18 cellular contexts compared by ENCODE assay signal in genomic region chr9:130779153-130779855, GRCh38. TPM values are rescaled to one million over a fixed set of nuclear protein-coding genes. Genes with fewer than 3 reads are reported as not detected.
A peak's percentile ranks its signal among the peaks of the same experiment; 100 is the strongest.
DNase-seq lines count a peak whose midpoint lies in the region; ATAC-seq, FAIRE-seq and TF ChIP-seq lines count a peak whose summit lies in the region.
"Had no signal": no experiment of that assay in that cellular context is flagged by ENCODE, and none has a peak within 500 bp of the region (broad histone marks: within the 10 kb centered on the region; RNA-seq: fewer than 3 reads in every experiment).

No MANE protein-coding gene starts in this region.

- H3K18ac ChIP-seq in IMR-90 (ENCODE audit: low read depth, low read length) (peak overlapping the region; percentile 67; the same call in 1 of the 2 replicates), mesendoderm (ENCODE audit: low read length) (no peak overlapping the region)

- TF ChIP-seq RAD21 in IMR-90 (IDR thresholded peaks at IDR 0.05; ENCODE audit: low read length): no peak; the same call in 1 of the 2 replicates
- TF ChIP-seq RAD21 in K562 (CRISPR knock-in tag; conservative IDR thresholded peaks at IDR 0.05 in 1 of 2, IDR thresholded peaks at IDR 0.05 in 1 of 2): no peak

- H2AK9ac ChIP-seq in IMR-90 (replicated peaks; ENCODE audit: low read depth, low read length, poor library complexity): no peak overlapping the region

- H3K36me3 ChIP-seq in IMR-90 (ENCODE audit: control insufficient read depth, insufficient read depth, low read length) (no peaks in the 10 kb centered on the region), K562 (ENCODE audit: control insufficient read depth, insufficient read depth, low read length) (peaks cover 32% of the 10 kb centered on the region; the same call in 2 of the 3 replicates), mesendoderm (ENCODE audit: control insufficient read depth, insufficient read depth, low read length) (no peaks in the 10 kb centered on the region), transverse colon (no peaks in the 10 kb centered on the region)
- no peaks in the 10 kb centered on the region for H3K36me3 ChIP-seq in effector memory CD4-positive, alpha-beta T cell (ENCODE audit: control insufficient read depth, insufficient read depth, low read length)

- H2BK5ac ChIP-seq in IMR-90 (ENCODE audit: low read depth, low read length, poor library complexity, severe bottlenecking): peak overlapping the region; percentile 98
- no peak overlapping the region for H2BK5ac ChIP-seq in mesendoderm (ENCODE audit: low read length)

- H2BK20ac ChIP-seq in IMR-90 (ENCODE audit: low read depth, low read length): peak overlapping the region; percentile 76

- in situ Hi-C loops in IMR-90 (cut with MboI; ENCODE audit: low sequenced_read_pairs) (loop anchor here (5.0 to 10.0 kb wide), 2 partner anchors 55 to 78 kb away; partner anchors contain the start of gene ABL1), K562 (cut with MboI) (no loop called here), transverse colon (cut with MboI; ENCODE audit: low pct_ligation_motif_present in 1 of 4, low pct_unique_long_range_greater_than_20kb in 1 of 4, low sequenced_read_pairs in 3 of 4) (loop anchor here in 1 of 4 donors (10.0 kb wide), 2 partner anchors 75 to 85 kb away; no protein-coding TSS in a partner anchor)

- H2AK5ac ChIP-seq in IMR-90 (ENCODE audit: low read depth, low read length) (peak overlapping the region; percentile 41; the same call in 1 of the 2 replicates), mesendoderm (ENCODE audit: low read length) (no peak overlapping the region)

- H3K79me1 ChIP-seq in IMR-90 (ENCODE audit: low read depth in 1 of 2, low read length in 2 of 2) (peaks cover 25 to 55% of the 10 kb centered on the region in 2 experiments), mesendoderm (ENCODE audit: low read length) (peaks cover under 1% of the 10 kb centered on the region)

- H3K23ac ChIP-seq in IMR-90 (ENCODE audit: low read depth, low read length): peak overlapping the region; percentile 78; the same call in 1 of the 2 replicates
- H3K23ac ChIP-seq in mesendoderm (ENCODE audit: low read length): no peak overlapping the region

- peak overlapping the region; percentile 98 for H4K91ac ChIP-seq in IMR-90 (ENCODE audit: insufficient read depth, low read depth, low read length)

- H3K4me1 ChIP-seq in IMR-90 (ENCODE audit: control insufficient read depth, insufficient read depth, low read length) (peaks cover 22% of the 10 kb centered on the region), K562 (replicated peaks in 1 of 2; ENCODE audit: control insufficient read depth in 2 of 2, insufficient read depth in 2 of 2, low read length in 2 of 2) (no peaks in the 10 kb centered on the region), mesendoderm (ENCODE audit: control insufficient read depth, low read depth, low read length) (no peaks in the 10 kb centered on the region), transverse colon (peaks cover 19 to 48% (median 34%) of the 10 kb centered on the region in 4 donors)
- no peaks in the 10 kb centered on the region for H3K4me1 ChIP-seq in effector memory CD4-positive, alpha-beta T cell (ENCODE audit: control insufficient read depth, insufficient read depth, low read length, poor library complexity, severe bottlenecking)

- POLR2A ChIA-PET in IMR-90 (lab: Charles Lee; ENCODE audit: unreplicated experiment): interaction anchor here (0.6 kb wide), 1 partner anchor 86 kb away, joined by 4 read pairs; no protein-coding TSS in a partner anchor
- POLR2A ChIA-PET in K562 (lab: Yijun Ruan, JAX): interaction anchor here (0.6 to 2.6 kb wide), 6 partner anchors 11 to 82 kb away, joined by 3 to 13 read pairs (median 4); no protein-coding TSS in a partner anchor

- H3K79me2 ChIP-seq in K562 (ENCODE audit: control insufficient read depth, insufficient read depth, low read length) (no peaks in the 10 kb centered on the region), mesendoderm (ENCODE audit: control insufficient read depth, insufficient read depth, low read length) (no peaks in the 10 kb centered on the region)

- TF ChIP-seq POLR2A in IMR-90 (IDR thresholded peaks at IDR 0.05; ENCODE audit: low read depth, low read length) (no peak), K562 (conservative IDR thresholded peaks at IDR 0.05) (no peak), transverse colon (IDR thresholded peaks at IDR 0.05) (no peak)

- no peak for TF ChIP-seq CTCF in IMR-90 (conservative IDR thresholded peaks at IDR 0.05; ENCODE audit: low read depth, low read length)
- no peak for TF ChIP-seq CTCF in K562 (IDR thresholded peaks at IDR 0.05 in 2 of 3, conservative IDR thresholded peaks at IDR 0.05 in 1 of 3; ENCODE audit: insufficient read depth in 2 of 3, low read depth in 1 of 3, low read length in 3 of 3)
- no peak for TF ChIP-seq CTCF in transverse colon (IDR thresholded peaks at IDR 0.05)

- no TSS peak for BruUV-seq in IMR-90 (replicated peaks; lab: Mats Ljungman, UMichigan)
- no TSS peak for BruUV-seq in K562 (replicated peaks; lab: Mats Ljungman, UMichigan)

- H2BK15ac ChIP-seq in IMR-90 (ENCODE audit: low read depth, low read length) (peak overlapping the region; percentile 60; the same call in 2 of the 3 replicates), mesendoderm (replicated peaks; ENCODE audit: low read depth) (no peak overlapping the region)

- H4K5ac ChIP-seq in IMR-90 (ENCODE audit: low read depth, low read length): peak overlapping the region; percentile 49
- H4K5ac ChIP-seq in mesendoderm (ENCODE audit: low read length): no peak overlapping the region

- peak overlapping the region in 1 of 2 experiments; percentile 60; a peak in 3 of 4 replicates for H4K8ac ChIP-seq in IMR-90 (ENCODE audit: low read depth in 2 of 2, low read length in 2 of 2)
- no peak overlapping the region for H4K8ac ChIP-seq in mesendoderm (ENCODE audit: low read depth, low read length)

- H3K9me3 ChIP-seq in IMR-90 (ENCODE audit: control insufficient read depth, insufficient read depth, low read length): no peaks in the 10 kb centered on the region
- H3K9me3 ChIP-seq in K562 (replicated peaks; ENCODE audit: control insufficient read depth, insufficient read depth, low read depth, low read length): peaks cover 3% of the 10 kb centered on the region; the same call in 1 of the 2 replicates
- no peaks in the 10 kb centered on the region for H3K9me3 ChIP-seq in transverse colon
- no peaks in the 10 kb centered on the region for H3K9me3 ChIP-seq in effector memory CD4-positive, alpha-beta T cell (ENCODE audit: control insufficient read depth, low read length)
- H3K9me3 ChIP-seq: Caco-2 had no signal

- peaks cover 9% of the 10 kb centered on the region for H3K9me1 ChIP-seq in IMR-90 (ENCODE audit: insufficient read depth, low read length)
- H3K9me1 ChIP-seq in K562 (ENCODE audit: control insufficient read depth, insufficient read depth, low read length): peaks cover 4% of the 10 kb centered on the region

- dilution Hi-C loops in IMR-90 (cut with HindIII; ENCODE audit: low sequenced_read_pairs, unreplicated experiment): no loop called here

- peaks cover 3% of the 10 kb centered on the region; the same call in 1 of the 2 replicates for H4K20me1 ChIP-seq in IMR-90 (ENCODE audit: insufficient read depth, low read length)
- no peaks in the 10 kb centered on the region; the same call in 1 of the 2 replicates for H4K20me1 ChIP-seq in K562 (replicated peaks; ENCODE audit: control insufficient read depth, insufficient read depth, low read length)

- DNase-seq in IMR-90 (peak; percentile 81), K562 (ENCODE audit: extremely low read depth in 1 of 4, low spot score in 3 of 4) (no peak), mesendoderm (no peak), transverse colon (no peak), iPS-NIHi11 (ENCODE audit: low spot score) (no peak), COLO668 (lab: John Stamatoyannopoulos, UW; ENCODE audit: unreplicated experiment) (no peak)
- no peak for DNase-seq in effector memory CD4-positive, alpha-beta T cell
- DNase-seq: activated CD4-positive, alpha-beta T cell treated with anti-CD3 and anti-CD28 coated beads, Interleukin-2, amount 50 U/mL, for 48 hours; activated effector memory CD4-positive, alpha-beta T cell treated with anti-CD3 and anti-CD28 coated beads, Interleukin-2, amount 50 U/mL, for 16 hours; Caco-2; midbrain; NCI-H1417 treated with DMSO at 0.1 percent for 48 hours; NCI-H526 treated with DMSO at 0.1 percent for 48 hours; stimulated activated naive CD4-positive, alpha-beta T cell treated with Interleukin-2 at 50 U/mL for 16 hours; T-helper 9 cell had no signal

- intact Hi-C loops in IMR-90 (cut with micrococcal nuclease): loop anchor here (5.0 kb wide), 1 partner anchor 67 kb away; no protein-coding TSS in a partner anchor
- intact Hi-C loops in K562 (cut with micrococcal nuclease): no loop called here
- intact Hi-C loops in transverse colon (cut with DNase I; ENCODE audit: low total_unique reads): no loop called here

- H3K27ac ChIP-seq in IMR-90 (ENCODE audit: insufficient read depth, low read length): peak overlapping the region; percentile 97; the same call in 1 of the 2 replicates
- H3K27ac ChIP-seq in K562 (ENCODE audit: extremely low read depth, low read depth, low read length): no peak overlapping the region
- H3K27ac ChIP-seq in mesendoderm (ENCODE audit: low read depth, low read length): no peak overlapping the region
- peak overlapping the region; percentile 82 to 95 (median 90) for H3K27ac ChIP-seq in transverse colon
- no peak overlapping the region for H3K27ac ChIP-seq in effector memory CD4-positive, alpha-beta T cell (ENCODE audit: insufficient read depth, low read length, poor library complexity, severe bottlenecking)
- H3K27ac ChIP-seq: RWPE1 had no signal

- H3K4ac ChIP-seq in IMR-90 (ENCODE audit: low read depth, low read length): peak overlapping the region; percentile 67; the same call in 1 of the 2 replicates
- H3K4ac ChIP-seq in mesendoderm (ENCODE audit: low read depth, low read length): no peak overlapping the region

- TF ChIP-seq EP300 in K562 (IDR thresholded peaks at IDR 0.05; ENCODE audit: low read length): no peak
- peak; percentile 88 for TF ChIP-seq EP300 in transverse colon (IDR thresholded peaks at IDR 0.05; ENCODE audit: low read depth)

- H3K56ac ChIP-seq in IMR-90 (ENCODE audit: extremely low read depth, insufficient read depth, low read length) (no peak overlapping the region), mesendoderm (ENCODE audit: low read length) (peak overlapping the region; percentile 12)

- H3K4me2 ChIP-seq in IMR-90 (ENCODE audit: low read depth, low read length) (peak overlapping the region; percentile 81), K562 (ENCODE audit: insufficient read depth, low read length) (no peak overlapping the region), mesendoderm (ENCODE audit: low read length) (no peak overlapping the region)

- H2AFZ ChIP-seq in IMR-90 (replicated peaks; ENCODE audit: low read length, poor library complexity): no peak overlapping the region
- no peak overlapping the region for H2AFZ ChIP-seq in K562 (ENCODE audit: low read depth, low read length)

- H2BK120ac ChIP-seq in IMR-90 (ENCODE audit: low read depth, low read length) (peak overlapping the region; percentile 90), mesendoderm (ENCODE audit: low read depth, low read length) (no peak overlapping the region)

- CTCF ChIA-PET in IMR-90 (lab: Yijun Ruan, JAX) (no interaction called here), K562 (lab: Yijun Ruan, JAX; ENCODE audit: low intra/inter-chr PET ratio) (interaction anchor here (1.7 kb wide), 1 partner anchor 84 kb away, joined by 5 read pairs; no protein-coding TSS in a partner anchor)

- H3K4me3 ChIP-seq in IMR-90 (ENCODE audit: insufficient read depth, low read depth, low read length): no peak overlapping the region
- H3K4me3 ChIP-seq in K562: no peak overlapping the region
- no peak overlapping the region for H3K4me3 ChIP-seq in mesendoderm (ENCODE audit: low read length)
- no peak overlapping the region for H3K4me3 ChIP-seq in transverse colon
- H3K4me3 ChIP-seq in effector memory CD4-positive, alpha-beta T cell (ENCODE audit: insufficient read depth, low read depth, low read length, poor library complexity, severe bottlenecking): no peak overlapping the region

- H3K9ac ChIP-seq in IMR-90 (ENCODE audit: low read depth, low read length) (no peak overlapping the region; the same call in 1 of the 2 replicates), K562 (ENCODE audit: insufficient read depth in 1 of 2, low read depth in 2 of 2, low read length in 2 of 2) (no peak overlapping the region), mesendoderm (ENCODE audit: low read length) (no peak overlapping the region)

- peak; percentile 33 for ATAC-seq in IMR-90 (ENCODE audit: low read depth)
- ATAC-seq in K562: no peak

- H3K27me3 ChIP-seq in IMR-90 (ENCODE audit: control insufficient read depth, insufficient read depth, low read length) (no peaks in the 10 kb centered on the region), K562 (ENCODE audit: control insufficient read depth in 2 of 2, insufficient read depth in 2 of 2, low read length in 2 of 2) (no peaks in the 10 kb centered on the region), mesendoderm (ENCODE audit: insufficient read depth, low read length, poor library complexity) (no peaks in the 10 kb centered on the region), transverse colon (no peaks in the 10 kb centered on the region)
- no peaks in the 10 kb centered on the region for H3K27me3 ChIP-seq in effector memory CD4-positive, alpha-beta T cell (replicated peaks; ENCODE audit: control insufficient read depth, insufficient read depth, low read length, poor library complexity, severe bottlenecking)

- no peak for FAIRE-seq in K562 (lab: Jason Lieb, UNC)
- FAIRE-seq: bronchial epithelial cell, endothelial cell of umbilical vein had no signal

- H3K14ac ChIP-seq in IMR-90 (replicated peaks; ENCODE audit: low read depth, low read length): peak overlapping the region; percentile 71

- 20% methylated on average over 3 of the region's 9 CpGs; no CpG with 5 or more reads in 1 of the 2 experiments for WGBS in IMR-90 (ENCODE audit: extremely low coverage in 2 of 2, insufficient read length in 1 of 2), 2 experiments
- 81% methylated on average over 9 of the region's 9 CpGs for WGBS in K562 (ENCODE audit: insufficient coverage, low coverage, missing lambda C conversion rate)
- no CpG with 5 or more reads among the region's 9 CpGs for WGBS in mesendoderm (ENCODE audit: extremely low coverage, insufficient coverage, low lambda C conversion rate)
- 56 to 63% methylated on average over 8 to 9 of the region's 9 CpGs for WGBS in transverse colon (ENCODE audit: low coverage in 1 of 2), 2 donors

RNA-seq across cellular contexts. Expression of gene ABL1, which starts 55.8 kb away (rescaled TPM):
- total RNA-seq in IMR-90 (2012; rRNA removed) (31.9 and 33.7 TPM in 2 replicates), K562 (2014; rRNA removed) (45.1 and 61.3 TPM in 2 replicates), K562 (2014; rRNA removed; fragmentation: Illumina TruSeq; extraction: Trizol) (28.6 and 30.2 TPM in 2 replicates), K562 (2015; rRNA removed; fragmentation: Illumina TruSeq; extraction: Trizol) (37.8 and 41.0 TPM in 2 replicates), K562 (2021) (124 and 130 TPM in 2 replicates), transverse colon (10 to 100 TPM; 66.9 to 97.1 (median 81.8) TPM)
- polyA plus RNA-seq in IMR-90 (2012; rRNA removed) (49.1 and 50.7 TPM in 2 replicates), K562 (2011; rRNA removed) (26.0 and 35.7 TPM in 2 replicates), K562 (2014; fragmentation: Illumina TruSeq; extraction: Trizol) (64.0 and 77.9 TPM in 2 replicates), K562 (2014; fragmentation: Nextera tagmentation; extraction: Ambion mirVana) (1 to 10 TPM; 1.5 to 1.6 TPM), K562 (2014; rRNA removed) (59.7 and 60.0 TPM in 2 replicates)
- 35.4 and 41.3 TPM in 2 replicates for polyA plus RNA-seq in IMR-90 (2012; cell fraction: cytosol; rRNA removed)
- 61.9 and 74.7 TPM in 2 replicates for polyA plus RNA-seq in IMR-90 (2012; cell fraction: nucleus; rRNA removed; ENCODE audit: low replicate concordance)
- 105 and 142 TPM in 2 replicates for total RNA-seq in K562 (2011; cell fraction: chromatin; rRNA removed; ENCODE audit: low replicate concordance)
- 81.7 and 83.9 TPM in 2 replicates for total RNA-seq in K562 (2011; cell fraction: nucleolus; rRNA removed)
- total RNA-seq in K562 (2011; cell fraction: nucleoplasm; rRNA removed): 75.2 and 77.0 TPM in 2 replicates
- polyA plus RNA-seq in K562 (2011; cell fraction: cytosol; rRNA removed): 44.5 and 48.8 TPM in 2 replicates
- polyA plus RNA-seq in K562 (2011; cell fraction: nucleus; rRNA removed): 51.1 and 57.1 TPM in 2 replicates
- 65.2 and 79.7 TPM in 2 replicates for polyA plus RNA-seq in K562 (2012)
- 64.2 and 66.3 TPM in 2 replicates for polyA minus RNA-seq in K562 (2011; rRNA and poly(A)+ RNA removed)
- 93.5 and 149 TPM in 2 replicates for polyA minus RNA-seq in K562 (2011; cell fraction: cytosol; rRNA and poly(A)+ RNA removed)
- 21.7 and 40.1 TPM in 2 replicates for polyA minus RNA-seq in K562 (2011; cell fraction: nucleus; rRNA and poly(A)+ RNA removed)
- 60.5 TPM for polyA plus RNA-seq in mesendoderm (2013, experiment 1 of 2)
- polyA plus RNA-seq in mesendoderm (2013, experiment 2 of 2): 59.9 TPM

Comparison
In these comparisons a context has a peak if more than half of its experiments do, and no peak if none do; other contexts are left out.
1. H3K27ac ChIP-seq: peak in IMR-90 (single experiment) and transverse colon (4 of 4); none in K562 (single experiment), mesendoderm (single experiment) and effector memory CD4-positive, alpha-beta T cell (single experiment).